Comparison of ENCODE assay signal across 14 cellular contexts in the genomic region with DNA sequence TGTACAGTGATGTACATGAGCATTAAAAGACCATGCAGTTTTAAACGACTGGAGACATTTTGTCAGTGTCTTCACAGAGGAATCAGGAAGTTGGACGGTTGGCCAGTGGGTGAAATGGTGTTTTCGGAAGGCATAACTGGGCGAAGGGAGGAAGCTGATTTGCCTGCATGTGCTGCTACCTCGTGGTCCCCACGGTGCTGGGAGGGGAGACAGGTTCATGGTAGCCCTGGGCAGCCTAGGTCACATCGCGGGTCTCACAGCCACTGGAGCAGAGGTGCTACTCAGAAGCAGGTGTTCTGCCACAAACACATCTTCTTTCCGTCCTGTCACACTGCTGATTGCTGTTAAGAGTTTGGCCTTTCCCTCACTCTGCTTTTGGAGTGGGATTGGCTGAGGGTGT. TPM values are rescaled to one million over a fixed set of nuclear protein-coding genes. Genes with fewer than 3 reads are reported as not detected.
DNase-seq lines count a peak whose midpoint lies in the region; ATAC-seq, FAIRE-seq and TF ChIP-seq lines count a peak whose summit lies in the region.
"Had no signal": no experiment of that assay in that cellular context is flagged by ENCODE, and none has a peak within 500 bp of the region (broad histone marks: within the 10 kb centered on the region; RNA-seq: fewer than 3 reads in every experiment).

No MANE protein-coding gene starts in this region.

- H3K4me1 ChIP-seq in GM12878 (ENCODE audit: control insufficient read depth, insufficient read depth, low read length) = peaks cover 44% of the 10 kb centered on the region
- peaks cover 13% of the 10 kb centered on the region for H3K4me1 ChIP-seq in PC-9 (replicated peaks; ENCODE audit: insufficient read depth)

- CTCF ChIA-PET in GM12878 (lab: Yijun Ruan, JAX) (interaction anchor here (0.7 to 1.4 kb wide), 10 partner anchors 8 to 391 kb away, joined by 3 to 5 read pairs (median 3); no protein-coding TSS in a partner anchor), PC-9 (lab: Charles Lee) (no interaction called here)

- TF ChIP-seq CTCF in GM12878 (IDR thresholded peaks at IDR 0.05 in 2 of 3, conservative IDR thresholded peaks at IDR 0.05 in 1 of 3; ENCODE audit: control insufficient read depth in 2 of 3, extremely low read depth in 1 of 3, insufficient read depth in 1 of 3, low read depth in 3 of 3, low read length in 3 of 3) (no peak), PC-9 (conservative IDR thresholded peaks at IDR 0.05) (no peak), natural killer cell (IDR thresholded peaks at IDR 0.05) (no peak)

- no peaks in the 10 kb centered on the region for H3K27me3 Mint-ChIP-seq in stimulated activated naive CD8-positive, alpha-beta T cell treated with anti-CD3 and anti-CD28 coated beads, Interleukin-15, Interleukin-2, amounts not matched to agents 100 ng/mL and 50 ng/mL, for 24 hours
- H3K27me3 Mint-ChIP-seq in natural killer cell (ENCODE audit: low read depth in 2 of 2) = no peaks in the 10 kb centered on the region

- in situ Hi-C loops in GM12878 (cut with MboI) = no loop called here

- H3K4me3 ChIP-seq in GM12878 (no peak overlapping the region), PC-9 (no peak overlapping the region)

- H3K27ac ChIP-seq in GM12878 (ENCODE audit: control insufficient read depth, insufficient read depth) = peak overlapping the region; percentile 95
- H3K27ac ChIP-seq in PC-9 = no peak overlapping the region

- peak overlapping the region; percentile 76 for H3K4me2 ChIP-seq in GM12878 (ENCODE audit: control insufficient read depth, insufficient read depth)
- H3K4me2 ChIP-seq in PC-9 = no peak overlapping the region

- H2AFZ ChIP-seq in GM12878 (ENCODE audit: control insufficient read depth, low read depth, low read length) (peak overlapping the region; percentile 70), PC-9 (no peak overlapping the region)

- no peak overlapping the region for H3K4me3 Mint-ChIP-seq in stimulated activated naive CD8-positive, alpha-beta T cell treated with anti-CD3 and anti-CD28 coated beads, Interleukin-15, Interleukin-2, amounts not matched to agents 100 ng/mL and 50 ng/mL, for 24 hours
- H3K4me3 Mint-ChIP-seq in natural killer cell = no peak overlapping the region

- intact Hi-C loops in GM12878 (cut with micrococcal nuclease; ENCODE audit: unreplicated experiment) = no loop called here
- intact Hi-C loops in PC-9 (cut with micrococcal nuclease; ENCODE audit: unreplicated experiment) = no loop called here
- intact Hi-C loops in natural killer cell (cut with micrococcal nuclease) = no loop called here

- 3% methylated on average over 9 of the region's 9 CpGs for WGBS in GM12878 (ENCODE audit: insufficient coverage, insufficient replicate concordance, low lambda C conversion rate, missing lambda C conversion rate)

- no peak for ATAC-seq in stimulated activated naive CD8-positive, alpha-beta T cell treated with anti-CD3 and anti-CD28 coated beads, Interleukin-15, Interleukin-2, amounts not matched to agents 100 U/mL and 50 U/mL, for 24 hours
- peak; percentile 35 for ATAC-seq in HG02678 (IDR thresholded peaks at IDR 0.05; ENCODE audit: unreplicated experiment)
- peak; percentile 11 for ATAC-seq in GM12878
- ATAC-seq in HG03442 (IDR thresholded peaks at IDR 0.05; ENCODE audit: unreplicated experiment) = no peak
- no peak for ATAC-seq in natural killer cell

- H3K36me3 ChIP-seq in GM12878 (ENCODE audit: control insufficient read depth in 2 of 2, insufficient read depth in 2 of 2, low read length in 1 of 2) (no peaks in the 10 kb centered on the region; a peak in 1 of 4 replicates), PC-9 (ENCODE audit: low read depth) (no peaks in the 10 kb centered on the region)

- no peak for TF ChIP-seq RAD21 in GM12878 (IDR thresholded peaks at IDR 0.05; ENCODE audit: insufficient read depth, low read depth, low read length)

- DNase-seq in stimulated activated naive CD8-positive, alpha-beta T cell treated with anti-CD3 and anti-CD28 coated beads, Interleukin-15, Interleukin-2, amounts not matched to agents 100 U/mL and 50 U/mL, for 24 hours = no peak
- no peak for DNase-seq in GM12878 (ENCODE audit: low read depth, low spot score)
- no peak for DNase-seq in PC-9
- no peak for DNase-seq in globus pallidus (ENCODE audit: low spot score)
- DNase-seq in natural killer cell = no peak
- DNase-seq: DMS53; islet precursor cell; Karpas-422; NCI-H187; stimulated activated CD4-positive, alpha-beta T cell treated with anti-CD3 and anti-CD28 coated beads, Interleukin-4, amount 100 ng/mL, for 1 hour; stimulated activated naive CD4-positive, alpha-beta T cell treated with Interleukin-2 at 50 U/mL for 16 hours had no signal

- no peaks in the 10 kb centered on the region for H3K9me2 ChIP-seq in PC-9 (ENCODE audit: insufficient read depth)

- peak overlapping the region; percentile 62 for H3K9ac ChIP-seq in GM12878 (ENCODE audit: control insufficient read depth, insufficient read depth, low read length)

- RAD21 ChIA-PET in GM12878 (lab: Charles Lee; ENCODE audit: unreplicated experiment) = interaction anchor here (0.9 to 2.2 kb wide), 8 partner anchors 8 to 336 kb away, joined by 3 to 9 read pairs (median 4); partner anchors contain the start of genes EDN1 and HIVEP1

- BruUV-seq in GM12878 (replicated peaks; lab: Mats Ljungman, UMichigan) (no TSS peak), PC-9 (replicated peaks; lab: Mats Ljungman, UMichigan) (no TSS peak)

- TF ChIP-seq POLR2A in GM12878 (IDR thresholded peaks at IDR 0.05; ENCODE audit: low read depth, low read length) = peak; percentile 71

- no peaks in the 10 kb centered on the region for H4K20me1 ChIP-seq in GM12878 (ENCODE audit: control insufficient read depth, insufficient read depth)
- no peaks in the 10 kb centered on the region for H4K20me1 ChIP-seq in PC-9 (ENCODE audit: insufficient read depth)

- H3K79me2 ChIP-seq in GM12878 (ENCODE audit: control insufficient read depth, insufficient read depth, low read length) (peaks cover 72% of the 10 kb centered on the region), PC-9 (ENCODE audit: low read depth) (peaks cover 5% of the 10 kb centered on the region; the same call in 1 of the 2 replicates)

- no peaks in the 10 kb centered on the region for H3K9me3 Mint-ChIP-seq in stimulated activated naive CD8-positive, alpha-beta T cell treated with anti-CD3 and anti-CD28 coated beads, Interleukin-15, Interleukin-2, amounts not matched to agents 100 ng/mL and 50 ng/mL, for 24 hours
- H3K9me3 Mint-ChIP-seq in natural killer cell = no peaks in the 10 kb centered on the region

- H3K4me1 Mint-ChIP-seq in stimulated activated naive CD8-positive, alpha-beta T cell treated with anti-CD3 and anti-CD28 coated beads, Interleukin-15, Interleukin-2, amounts not matched to agents 100 ng/mL and 50 ng/mL, for 24 hours (ENCODE audit: low read depth) = peaks cover 78% of the 10 kb centered on the region
- peaks cover 29 to 33% of the 10 kb centered on the region in 2 donors for H3K4me1 Mint-ChIP-seq in natural killer cell

- SMC1A ChIA-PET in GM12878 (lab: Charles Lee; ENCODE audit: uncharacterized antibody, unreplicated experiment) = interaction anchor here (0.6 to 2.0 kb wide), 17 partner anchors 8 to 335 kb away, joined by 3 to 15 read pairs (median 4); partner anchors contain the start of gene EDN1

- peak overlapping the region; percentile 97 for H3K27ac Mint-ChIP-seq in stimulated activated naive CD8-positive, alpha-beta T cell treated with anti-CD3 and anti-CD28 coated beads, Interleukin-15, Interleukin-2, amounts not matched to agents 100 ng/mL and 50 ng/mL, for 24 hours
- H3K27ac Mint-ChIP-seq in natural killer cell = peak overlapping the region in 1 of 2 donors; percentile 75

- no peaks in the 10 kb centered on the region; the same call in 2 of the 3 replicates for H3K9me3 ChIP-seq in GM12878 (replicated peaks; ENCODE audit: control insufficient read depth, insufficient read depth, low read length)
- no peaks in the 10 kb centered on the region for H3K9me3 ChIP-seq in PC-9 (ENCODE audit: insufficient read depth, low read depth)

- H3K36me3 Mint-ChIP-seq in stimulated activated naive CD8-positive, alpha-beta T cell treated with anti-CD3 and anti-CD28 coated beads, Interleukin-15, Interleukin-2, amounts not matched to agents 100 ng/mL and 50 ng/mL, for 24 hours (ENCODE audit: low read depth) = peaks cover 27% of the 10 kb centered on the region
- H3K36me3 Mint-ChIP-seq in natural killer cell = no peaks in the 10 kb centered on the region

- no peak for FAIRE-seq in GM12878 (lab: Jason Lieb, UNC)

- 0 out of 2 replicates have a peak, but pooled peaks cover 3% of the 10 kb centered on the region for H3F3A ChIP-seq in PC-9 (ENCODE audit: insufficient read depth, low read depth)

- peak in 1 of 2 experiments; percentile 41; a peak in 1 of 4 replicates for TF ChIP-seq EP300 in GM12878 (IDR thresholded peaks at IDR 0.05; ENCODE audit: borderline replicate concordance in 1 of 2, control insufficient read depth in 1 of 2, low read depth in 2 of 2, low read length in 2 of 2)

- POLR2A ChIA-PET in GM12878 (lab: Charles Lee) (interaction anchor here (0.5 to 1.1 kb wide), 4 partner anchors 16 to 159 kb away, joined by 3 to 11 read pairs (median 6); no protein-coding TSS in a partner anchor), PC-9 (lab: Charles Lee; ENCODE audit: unreplicated experiment) (no interaction called here)

- no peaks in the 10 kb centered on the region for H3K27me3 ChIP-seq in GM12878 (replicated peaks in 1 of 2; ENCODE audit: control insufficient read depth in 2 of 2, insufficient read depth in 2 of 2, low read length in 1 of 2)
- H3K27me3 ChIP-seq in PC-9 (ENCODE audit: insufficient read depth, low read depth) = no peaks in the 10 kb centered on the region

TF ChIP-seq in GM12878, 131 proteins besides CTCF, POLR2A, EP300 and RAD21 (continues in another document):
- TF ChIP-seq WRNIP1 (IDR thresholded peaks at IDR 0.05; ENCODE audit: borderline replicate concordance, low read depth, low read length) = no peak

RNA-seq across cellular contexts. Expression of gene HIVEP1, which starts 35.2 kb away (rescaled TPM):
- 251 and 262 TPM in 2 replicates for total RNA-seq in GM12878 (2013; cell fraction: nucleolus; rRNA removed)
- total RNA-seq in GM12878 (2014; rRNA removed) (32.2 and 33.7 TPM in 2 replicates), GM12878 (2014; rRNA removed; fragmentation: Illumina TruSeq; extraction: Trizol) (37.0 and 39.1 TPM in 2 replicates), GM12878 (2021) (37.5 and 37.7 TPM in 2 replicates), PC-9 (2021) (24.2 and 32.6 TPM in 2 replicates), natural killer cell (10 to 100 TPM; 26.3 to 37.9 (median 28.4) TPM)
- polyA plus RNA-seq in GM12878 (2011; ENCODE audit: low read depth) = 14.0 TPM
- polyA plus RNA-seq in GM12878 (2011; rRNA removed) (13.6 and 19.7 TPM in 2 replicates), GM12878 (2014; fragmentation: Illumina TruSeq; extraction: Trizol) (31.1 and 40.9 TPM in 2 replicates), GM12878 (2014; fragmentation: Nextera tagmentation; extraction: Ambion mirVana) (1 to 10 TPM; 4.3 to 6.7 TPM), GM12878 (2014; rRNA removed) (22.5 and 23.5 TPM in 2 replicates), GM12878 (2016; fragmentation: Nextera tagmentation; extraction: Ambion mirVana) (10 to 100 TPM; 11.9 to 13.2 TPM)
- 23.6 and 25.1 TPM in 2 replicates for polyA plus RNA-seq in GM12878 (2011; cell fraction: cytosol; rRNA removed)
- 36.9 and 47.3 TPM in 2 replicates for polyA plus RNA-seq in GM12878 (2011; cell fraction: nucleus; rRNA removed)
- polyA plus RNA-seq in GM12878 (2012) = 14.9 and 17.9 TPM in 2 replicates
- polyA minus RNA-seq in GM12878 (2011; rRNA and poly(A)+ RNA removed) = 71.2 and 77.4 TPM in 2 replicates
- polyA minus RNA-seq in GM12878 (2011; cell fraction: cytosol; rRNA and poly(A)+ RNA removed) = 17.7 and 17.9 TPM in 2 replicates
- 62.4 and 93.5 TPM in 2 replicates for polyA minus RNA-seq in GM12878 (2011; cell fraction: nucleus; rRNA and poly(A)+ RNA removed)

Comparison
In these comparisons a context has a peak if more than half of its experiments do, and no peak if none do; other contexts are left out.
1. ATAC-seq: peak in HG02678 (single experiment) and GM12878 (single experiment); none in stimulated activated naive CD8-positive, alpha-beta T cell treated with anti-CD3 and anti-CD28 coated beads, Interleukin-15, Interleukin-2, amounts not matched to agents 100 U/mL and 50 U/mL, for 24 hours (single experiment), HG03442 (single experiment) and natural killer cell (0 of 3).